22 cellular contexts compared by ENCODE assay signal in genomic region chr19:33443638-33444195, GRCh38.
"Had no signal": no experiment of that assay in that cellular context is flagged by ENCODE, and none has a peak within 500 bp of the region (broad histone marks: within the 10 kb centered on the region; RNA-seq: fewer than 3 reads in every experiment).

No MANE protein-coding gene starts in this region.

- H3K4me1 Mint-ChIP-seq: activated B cell treated with CpG ODN at 0.5 μM for 24 hours, neural crest cell had no signal

- H3K4me3 Mint-ChIP-seq: activated B cell treated with CpG ODN at 0.5 μM for 24 hours; activated CD4-positive, alpha-beta memory T cell treated with anti-CD3 and anti-CD28 coated beads for 36 hours; activated naive CD8-positive, alpha-beta T cell treated with anti-CD3 and anti-CD28 coated beads, Interleukin-2, amount 10 ng/mL, durations not matched to agents 7 days and 5 days; naive B cell; neural crest cell; T-helper 2 cell treated with Interferon-gamma antibody and Interleukin-4, amounts not matched to agents 5 μg/mL and 100 μg/mL, for 36 hours had no signal

- H3K9me3 Mint-ChIP-seq: activated B cell treated with CpG ODN at 0.5 μM for 24 hours; activated CD4-positive, alpha-beta memory T cell treated with anti-CD3 and anti-CD28 coated beads for 36 hours; activated naive CD8-positive, alpha-beta T cell treated with anti-CD3 and anti-CD28 coated beads, Interleukin-2, amount 10 ng/mL, durations not matched to agents 7 days and 5 days; naive B cell; neural crest cell; T-helper 2 cell treated with Interferon-gamma antibody and Interleukin-4, amounts not matched to agents 5 μg/mL and 100 μg/mL, for 36 hours had no signal

- H3K9me3 ChIP-seq: body of pancreas, colonic mucosa, mucosa of descending colon, tibial nerve, vagina had no signal

- H3K27ac Mint-ChIP-seq: activated B cell treated with CpG ODN at 0.5 μM for 24 hours; activated CD4-positive, alpha-beta memory T cell treated with anti-CD3 and anti-CD28 coated beads for 36 hours; activated naive CD8-positive, alpha-beta T cell treated with anti-CD3 and anti-CD28 coated beads, Interleukin-2, amount 10 ng/mL, durations not matched to agents 7 days and 5 days; T-helper 2 cell treated with Interferon-gamma antibody and Interleukin-4, amounts not matched to agents 5 μg/mL and 100 μg/mL, for 36 hours had no signal

- ATAC-seq: body of pancreas; foreskin keratinocyte; mucosa of descending colon; stimulated activated naive CD8-positive, alpha-beta T cell treated with anti-CD3 and anti-CD28 coated beads, Interleukin-15, Interleukin-2, amounts not matched to agents 100 U/mL and 50 U/mL, for 24 hours had no signal

- H3K4me3 ChIP-seq: body of pancreas, colonic mucosa, mucosa of descending colon, tibial nerve, vagina had no signal

- H3K27ac ChIP-seq: body of pancreas, colonic mucosa, foreskin keratinocyte, tibial nerve, vagina had no signal

- H3K36me3 Mint-ChIP-seq: activated CD4-positive, alpha-beta memory T cell treated with anti-CD3 and anti-CD28 coated beads for 36 hours; activated naive CD8-positive, alpha-beta T cell treated with anti-CD3 and anti-CD28 coated beads, Interleukin-2, amount 10 ng/mL, durations not matched to agents 7 days and 5 days had no signal

- DNase-seq: activated B cell treated with CpG ODN at 0.5 μM for 24 hours; activated CD4-positive, alpha-beta memory T cell treated with anti-CD3 and anti-CD28 coated beads for 36 hours; activated CD4-positive, alpha-beta T cell treated with anti-CD3 and anti-CD28 coated beads for 4 hours; activated naive CD4-positive, alpha-beta T cell treated with Interleukin-2 at 50 U/mL for 16 hours; activated naive CD8-positive, alpha-beta T cell treated with anti-CD3 and anti-CD28 coated beads, Interleukin-2, amount 10 ng/mL, durations not matched to agents 7 days and 5 days; activated T-cell treated with anti-CD3 and anti-CD28 coated beads for 4 hours; amygdala; body of pancreas; central memory CD4-positive, alpha-beta T cell; colonic mucosa; foreskin keratinocyte; hippocampal formation; mucosa of descending colon; naive B cell; stimulated activated CD4-positive, alpha-beta T cell treated with anti-CD3 and anti-CD28 coated beads, Interleukin-12 subunit alpha, Interleukin-12 subunit beta, amount 100 ng/mL, for 4 hours; stimulated activated CD4-positive, alpha-beta T cell treated with anti-CD3 and anti-CD28 coated beads, Interleukin-1b, Interleukin-23, amount 100 ng/mL, for 48 hours; stimulated activated naive CD8-positive, alpha-beta T cell treated with anti-CD3 and anti-CD28 coated beads, Interleukin-15, Interleukin-2, amounts not matched to agents 100 U/mL and 50 U/mL, for 24 hours; substantia nigra had no signal

- H3K4me1 ChIP-seq: body of pancreas, colonic mucosa, foreskin keratinocyte, tibial nerve, vagina had no signal

- H3K27me3 Mint-ChIP-seq: activated B cell treated with CpG ODN at 0.5 μM for 24 hours; activated CD4-positive, alpha-beta memory T cell treated with anti-CD3 and anti-CD28 coated beads for 36 hours; activated naive CD8-positive, alpha-beta T cell treated with anti-CD3 and anti-CD28 coated beads, Interleukin-2, amount 10 ng/mL, durations not matched to agents 7 days and 5 days; naive B cell had no signal

- H3K27me3 ChIP-seq: body of pancreas, colonic mucosa, foreskin keratinocyte, tibial nerve, vagina had no signal

- H3K36me3 ChIP-seq: colonic mucosa, vagina had no signal
